15 cellular contexts compared by ENCODE assay signal in genomic region chr15:84782346-84782745, GRCh38.
"Had no signal": no experiment of that assay in that cellular context is flagged by ENCODE, and none has a peak within 500 bp of the region (broad histone marks: within the 10 kb centered on the region; RNA-seq: fewer than 3 reads in every experiment).

No MANE protein-coding gene starts in this region.

- H3K27me3 Mint-ChIP-seq: naive thymus-derived CD8-positive, alpha-beta T cell; stimulated activated memory B cell treated with anti-CD40 and anti-IgM and Interleukin-4, amounts not matched to agents 10 μg/mL and 1 μg/mL and 100 μg/mL, for 72 hours had no signal

- H3K4me3 Mint-ChIP-seq: naive thymus-derived CD8-positive, alpha-beta T cell; stimulated activated memory B cell treated with anti-CD40 and anti-IgM and Interleukin-4, amounts not matched to agents 10 μg/mL and 1 μg/mL and 100 μg/mL, for 72 hours had no signal

- DNase-seq: activated CD4-positive, alpha-beta T cell treated with anti-CD3 and anti-CD28 coated beads, Interleukin-2, amount 50 U/mL, for 48 hours; activated effector memory CD4-positive, alpha-beta T cell treated with anti-CD3 and anti-CD28 coated beads, Interleukin-2, amount 50 U/mL, for 16 hours; anterior cingulate cortex; dorsolateral prefrontal cortex; foreskin keratinocyte; islet precursor cell; mucosa of descending colon; naive thymus-derived CD8-positive, alpha-beta T cell; posterior cingulate gyrus; right cardiac atrium; SK-N-SH; trophoblast cell had no signal

- H3K27me3 ChIP-seq: dorsolateral prefrontal cortex, foreskin keratinocyte had no signal

- H3K4me1 ChIP-seq: foreskin keratinocyte had no signal

- H3K9me3 ChIP-seq: mucosa of descending colon, SK-N-SH had no signal

- H3K27ac Mint-ChIP-seq: stimulated activated memory B cell treated with anti-CD40 and anti-IgM and Interleukin-4, amounts not matched to agents 10 μg/mL and 1 μg/mL and 100 μg/mL, for 72 hours had no signal

- ATAC-seq: foreskin keratinocyte; left lobe of liver; mucosa of descending colon; naive thymus-derived CD8-positive, alpha-beta T cell; right cardiac atrium; stimulated activated memory B cell treated with anti-CD40 and anti-IgM and Interleukin-4, amounts not matched to agents 10 μg/mL and 1 μg/mL and 100 μg/mL, for 72 hours had no signal

- H3K27ac ChIP-seq: dorsolateral prefrontal cortex, foreskin keratinocyte had no signal

- H3K4me3 ChIP-seq: dorsolateral prefrontal cortex, mucosa of descending colon had no signal

- H3K9me3 Mint-ChIP-seq: activated naive CD4-positive, alpha-beta T cell treated with anti-CD3 and anti-CD28 coated beads, Interleukin-2, amount 50 U/mL, for 72 hours; naive thymus-derived CD8-positive, alpha-beta T cell; stimulated activated memory B cell treated with anti-CD40 and anti-IgM and Interleukin-4, amounts not matched to agents 10 μg/mL and 1 μg/mL and 100 μg/mL, for 72 hours had no signal
